In genomic region chr3:100875239-100875638, GRCh38 we compare ENCODE assay signal across 9 cellular contexts.
DNase-seq lines count a peak whose midpoint lies in the region; ATAC-seq and TF ChIP-seq lines count a peak whose summit lies in the region.
"Had no signal": no experiment of that assay in that cellular context is flagged by ENCODE, and none has a peak within 500 bp of the region (broad histone marks: within the 10 kb centered on the region; RNA-seq: fewer than 3 reads in every experiment).

No MANE protein-coding gene starts in this region.

- H3K4me3 Mint-ChIP-seq in Calu3 (ENCODE audit: low read depth, unreplicated experiment) (no peak overlapping the region), nephron (no peak overlapping the region)

- no peaks in the 10 kb centered on the region for H3K9me3 ChIP-seq in sigmoid colon
- no peaks in the 10 kb centered on the region for H3K9me3 ChIP-seq in gastroesophageal sphincter

- H3K4me1 ChIP-seq in sigmoid colon, result peaks cover 0 to 8% (median 3%) of the 10 kb centered on the region in 4 donors
- peaks cover 6 to 33% (median 14%) of the 10 kb centered on the region in 3 donors for H3K4me1 ChIP-seq in gastroesophageal sphincter

- CTCF ChIA-PET in Calu3 (lab: Charles Lee), result no interaction called here

- TF ChIP-seq CTCF in Calu3 (IDR thresholded peaks at IDR 0.05; ENCODE audit: unreplicated experiment), result no peak
- no peak for TF ChIP-seq CTCF in choroid plexus epithelial cell (conservative IDR thresholded peaks at IDR 0.05; ENCODE audit: low read depth, low read length)
- TF ChIP-seq CTCF in nephron (IDR thresholded peaks at IDR 0.05; ENCODE audit: unreplicated experiment in 3 of 3), result no peak
- TF ChIP-seq CTCF in sigmoid colon (IDR thresholded peaks at IDR 0.05), result no peak
- no peak for TF ChIP-seq CTCF in gastroesophageal sphincter (IDR thresholded peaks at IDR 0.05)

- intact Hi-C loops in Calu3 (cut with micrococcal nuclease; ENCODE audit: unreplicated experiment), result no loop called here
- intact Hi-C loops in sigmoid colon (cut with DNase I), result no loop called here

- ATAC-seq in gastroesophageal sphincter, result no peak

- H3K4me1 Mint-ChIP-seq in Calu3 (ENCODE audit: low read depth, unreplicated experiment) (peaks cover 12% of the 10 kb centered on the region), nephron (peaks cover 31% of the 10 kb centered on the region)

- BruUV-seq in Calu3 (replicated peaks; lab: Mats Ljungman, UMichigan), result no TSS peak

- no peak overlapping the region for H3K27ac Mint-ChIP-seq in Calu3 (ENCODE audit: unreplicated experiment)
- H3K27ac Mint-ChIP-seq in nephron, result peak overlapping the region in 2 of 3 experiments; percentile 34 to 56

- no peak overlapping the region for H3K4me3 ChIP-seq in choroid plexus epithelial cell (ENCODE audit: low read depth, low read length)
- no peak overlapping the region for H3K4me3 ChIP-seq in sigmoid colon
- no peak overlapping the region for H3K4me3 ChIP-seq in gastroesophageal sphincter

- no peaks in the 10 kb centered on the region for H3K27me3 Mint-ChIP-seq in Calu3 (ENCODE audit: unreplicated experiment)
- H3K27me3 Mint-ChIP-seq in nephron (ENCODE audit: low read depth), result no peaks in the 10 kb centered on the region

- peaks cover 0 to 4% (median 0%) of the 10 kb centered on the region in 4 donors for H3K36me3 ChIP-seq in sigmoid colon
- peaks cover 0 to 9% of the 10 kb centered on the region in 2 donors for H3K36me3 ChIP-seq in gastroesophageal sphincter

- WGBS in sigmoid colon, 2 donors, result 4 to 25% methylated on average over 5 of the region's 5 CpGs
- 0 to 9% methylated on average over 4 to 5 of the region's 5 CpGs for WGBS in gastroesophageal sphincter (ENCODE audit: low coverage in 1 of 2), 2 donors

- H3K9me3 Mint-ChIP-seq in Calu3 (ENCODE audit: low read depth, unreplicated experiment) (no peaks in the 10 kb centered on the region), nephron (no peaks in the 10 kb centered on the region)

- TF ChIP-seq EP300 in sigmoid colon (IDR thresholded peaks at IDR 0.05) (no peak), gastroesophageal sphincter (IDR thresholded peaks at IDR 0.05) (no peak)

- H3K27me3 ChIP-seq in sigmoid colon (no peaks in the 10 kb centered on the region), gastroesophageal sphincter (no peaks in the 10 kb centered on the region)

- TF ChIP-seq POLR2A in sigmoid colon (IDR thresholded peaks at IDR 0.05) (no peak), gastroesophageal sphincter (IDR thresholded peaks at IDR 0.05) (no peak)

- H3K36me3 Mint-ChIP-seq in Calu3 (ENCODE audit: insufficient read depth, unreplicated experiment) (no peaks in the 10 kb centered on the region), nephron (ENCODE audit: low read depth) (no peaks in the 10 kb centered on the region)

- H3K27ac ChIP-seq in sigmoid colon (no peak overlapping the region), gastroesophageal sphincter (no peak overlapping the region)

- DNase-seq in Calu3, result peak; percentile 41
- peak; percentile 35 for DNase-seq in NCI-H2081 treated with DMSO at 0.1 percent for 48 hours (lab: John Stamatoyannopoulos, UW)
- peak; percentile 70 for DNase-seq in choroid plexus epithelial cell (ENCODE audit: low read depth)
- no peak for DNase-seq in sigmoid colon
- DNase-seq in NCI-H524 treated with DMSO at 0.1 percent for 48 hours (lab: John Stamatoyannopoulos, UW), result no peak
- no peak for DNase-seq in NOMO-1 (lab: John Stamatoyannopoulos, UW; ENCODE audit: unreplicated experiment in 2 of 2)
- DNase-seq: stimulated activated naive CD4-positive, alpha-beta T cell had no signal

Comparison
In these comparisons a context has a peak if more than half of its experiments do, and no peak if none do; other contexts are left out.
1. DNase-seq: peak in Calu3 (single experiment), NCI-H2081 treated with DMSO at 0.1 percent for 48 hours (single experiment) and choroid plexus epithelial cell (single experiment); none in sigmoid colon (single experiment), NCI-H524 treated with DMSO at 0.1 percent for 48 hours (single experiment) and NOMO-1 (0 of 2).